8 cellular contexts compared by ENCODE assay signal in genomic region chr16:29995330-29995910, GRCh38. TPM values are rescaled to one million over a fixed set of nuclear protein-coding genes. Genes with fewer than 3 reads are reported as not detected.
DNase-seq lines count a peak whose midpoint lies in the region; TF ChIP-seq lines count a peak whose summit lies in the region.

A gene with protein sequence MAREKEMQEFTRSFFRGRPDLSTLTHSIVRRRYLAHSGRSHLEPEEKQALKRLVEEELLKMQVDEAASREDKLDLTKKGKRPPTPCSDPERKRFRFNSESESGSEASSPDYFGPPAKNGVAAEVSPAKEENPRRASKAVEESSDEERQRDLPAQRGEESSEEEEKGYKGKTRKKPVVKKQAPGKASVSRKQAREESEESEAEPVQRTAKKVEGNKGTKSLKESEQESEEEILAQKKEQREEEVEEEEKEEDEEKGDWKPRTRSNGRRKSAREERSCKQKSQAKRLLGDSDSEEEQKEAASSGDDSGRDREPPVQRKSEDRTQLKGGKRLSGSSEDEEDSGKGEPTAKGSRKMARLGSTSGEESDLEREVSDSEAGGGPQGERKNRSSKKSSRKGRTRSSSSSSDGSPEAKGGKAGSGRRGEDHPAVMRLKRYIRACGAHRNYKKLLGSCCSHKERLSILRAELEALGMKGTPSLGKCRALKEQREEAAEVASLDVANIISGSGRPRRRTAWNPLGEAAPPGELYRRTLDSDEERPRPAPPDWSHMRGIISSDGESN (minus strand): TSS chr16:29995617. CDS start chr16:29995605, 12 bp downstream.

- H3K4me3 ChIP-seq in GM08714 (ENCODE audit: low read length), result peak within 1 kb of the TSS; percentile 86
- H3K4me3 ChIP-seq in HFF-Myc (replicated peaks; ENCODE audit: low read depth, low read length), result peak within 1 kb of the TSS; percentile 91
- H3K4me3 ChIP-seq in osteoblast (ENCODE audit: insufficient read depth, low read length), result peak within 1 kb of the TSS; percentile 93
- H3K4me3 ChIP-seq in testis, result peak within 1 kb of the TSS; percentile 60 to 74

- H3K27ac ChIP-seq in osteoblast (ENCODE audit: low read depth, low read length), result peak within 1 kb of the TSS; percentile 96
- peak within 1 kb of the TSS; percentile 80 to 90 for H3K27ac ChIP-seq in testis

- H3K36me3 ChIP-seq in osteoblast (ENCODE audit: insufficient read depth, low read length) (peaks cover 30% of the 10 kb centered on the region), testis (ENCODE audit: low read depth, missing control alignments) (no peaks in the 10 kb centered on the region)

- no peak for TF ChIP-seq CTCF in HFF-Myc (IDR thresholded peaks at IDR 0.05; ENCODE audit: low read depth, low read length, missing control alignments)
- TF ChIP-seq CTCF in osteoblast (IDR thresholded peaks at IDR 0.05; ENCODE audit: extremely low read depth, low read depth, low read length), result no peak
- TF ChIP-seq CTCF in testis (IDR thresholded peaks at IDR 0.05), result no peak

- H3K9me3 ChIP-seq in osteoblast (ENCODE audit: low read depth, low read length) (no peaks in the 10 kb centered on the region), testis (no peaks in the 10 kb centered on the region)

- H3K4me2 ChIP-seq in osteoblast (ENCODE audit: insufficient read depth, low read length), result peak within 1 kb of the TSS; percentile 98

- intact Hi-C loops in testis (cut with DNase I; ENCODE audit: low total_unique reads), result no loop called here

- WGBS in testis, 2 donors, result 0% methylated on average over 3 to 53 of the region's 53 CpGs

- TF ChIP-seq POLR2A in testis (IDR thresholded peaks at IDR 0.05), result no peak

- DNase-seq in HFF-Myc (ENCODE audit: extremely low read depth, low read depth) (no peak), NCI-H1048 (lab: John Stamatoyannopoulos, UW) (peak; percentile 60), SKM-1 (lab: John Stamatoyannopoulos, UW; ENCODE audit: unreplicated experiment) (peak; percentile 54), glomerular visceral epithelial cell (ENCODE audit: extremely low spot score) (peak; percentile 73), osteoblast (ENCODE audit: insufficient read length, low spot score, missing footprints) (peak; percentile 99), testis (peak; percentile 89)
- peak; percentile 85 for DNase-seq in activated naive CD4-positive, alpha-beta T cell treated with anti-CD3 and anti-CD28 coated beads, Interleukin-2, amount 50 U/mL, for 16 hours

- peaks cover 19% of the 10 kb centered on the region for H3K4me1 ChIP-seq in osteoblast (ENCODE audit: insufficient read depth, low read length)
- H3K4me1 ChIP-seq in testis, result peaks cover 17% of the 10 kb centered on the region

- H4K20me1 ChIP-seq in osteoblast (ENCODE audit: insufficient read depth, low read length), result peaks cover 4% of the 10 kb centered on the region

- H3K27me3 ChIP-seq in osteoblast (ENCODE audit: insufficient read depth, low read length) (no peaks in the 10 kb centered on the region), testis (no peaks in the 10 kb centered on the region)

- peak within 1 kb of the TSS; percentile 86 for H2AFZ ChIP-seq in osteoblast (ENCODE audit: low read length)

- H3K79me2 ChIP-seq in osteoblast (ENCODE audit: insufficient read depth, low read length), result peaks cover 11% of the 10 kb centered on the region

RNA-seq across cellular contexts. Expression of the gene that starts here (rescaled TPM):
- total RNA-seq in osteoblast (3.5 and 5.8 TPM in 2 replicates), testis (10 to 100 TPM; 32.1 to 40.2 TPM)
- 57.3 TPM for polyA plus RNA-seq in testis (ENCODE audit: insufficient read depth, low read depth, low replicate concordance)
